In genomic region chr6:159104163-159104885, GRCh38 we compare ENCODE assay signal across 8 cellular contexts. TPM values are rescaled to one million over a fixed set of nuclear protein-coding genes. Genes with fewer than 3 reads are reported as not detected.
DNase-seq lines count a peak whose midpoint lies in the region; ATAC-seq and TF ChIP-seq lines count a peak whose summit lies in the region.

No MANE protein-coding gene starts in this region.

- WGBS in psoas muscle, 3 donors: 28 to 34% (median 30%) methylated on average over 17 of the region's 17 CpGs

- DNase-seq in DMS153 (lab: John Stamatoyannopoulos, UW): peak; percentile 18
- DNase-seq in LHCN-M2 (ENCODE audit: low read depth): peak; percentile 17
- peak; percentile 66 for DNase-seq in SKM-1 (lab: John Stamatoyannopoulos, UW; ENCODE audit: unreplicated experiment)
- peak; percentile 80 for DNase-seq in activated naive CD4-positive, alpha-beta T cell treated with anti-CD3 and anti-CD28 coated beads, Interleukin-2, amount 50 U/mL, for 16 hours
- peak; percentile 85 for DNase-seq in Right ventricle myocardium inferior (ENCODE audit: missing footprints)
- DNase-seq in psoas muscle: peak; percentile 45 to 70

- H3K4me1 ChIP-seq in psoas muscle: no peaks in the 10 kb centered on the region

- ATAC-seq in GM21529 (IDR thresholded peaks at IDR 0.05; ENCODE audit: unreplicated experiment) (peak; percentile 50), Right ventricle myocardium inferior (peak; percentile 79), psoas muscle (peak; percentile 87 to 92 (median 89)), HG03025 (IDR thresholded peaks at IDR 0.05; ENCODE audit: low FRiP score, unreplicated experiment) (no peak)

- H3K9me3 ChIP-seq in psoas muscle: no peaks in the 10 kb centered on the region

- no peak overlapping the region for H3K27ac ChIP-seq in psoas muscle

- no peaks in the 10 kb centered on the region for H3K36me3 ChIP-seq in psoas muscle (ENCODE audit: insufficient read depth in 1 of 2, low read depth in 1 of 2)

- TF ChIP-seq CTCF in psoas muscle (IDR thresholded peaks at IDR 0.05): peak; percentile 75

- no peak overlapping the region for H3K4me3 ChIP-seq in psoas muscle

- H3K27me3 ChIP-seq in psoas muscle (ENCODE audit: insufficient read depth in 3 of 3, low read length in 2 of 3): no peaks in the 10 kb centered on the region

- intact Hi-C loops in Right ventricle myocardium inferior (cut with DNase I) (loop anchor here (2.0 kb wide), 1 partner anchor 62 kb away; no protein-coding TSS in a partner anchor), psoas muscle (cut with DNase I) (loop anchor here in 1 of 2 donors (2.0 kb wide), 1 partner anchor 62 kb away; no protein-coding TSS in a partner anchor)

RNA-seq across cellular contexts. Expression of gene TAGAP, which starts 59.5 kb away (rescaled TPM):
- total RNA-seq in LHCN-M2 (2014; rRNA removed): not detected in 2 replicates
- polyA plus RNA-seq in LHCN-M2 (2012): not detected
- 1.7 TPM for total RNA-seq in Right ventricle myocardium inferior
- total RNA-seq in psoas muscle: 1 to 10 TPM in 1 of 4 donors, under 1 TPM in 3; 0.42 to 1.2 (median 0.65) TPM
- polyA plus RNA-seq in psoas muscle: under 1 TPM; 0.06 to 0.13 (median 0.10) TPM

Comparison
In these comparisons a context has a peak if more than half of its experiments do, and no peak if none do; other contexts are left out.
1. DNase-seq: peak in every context shown above with its lines; median percentile 85 in Right ventricle myocardium inferior; 80 in activated naive CD4-positive, alpha-beta T cell treated with anti-CD3 and anti-CD28 coated beads, Interleukin-2, amount 50 U/mL, for 16 hours; 66 in SKM-1; 58 in psoas muscle; 18 in DMS153; 17 in LHCN-M2.